In the genomic region with DNA sequence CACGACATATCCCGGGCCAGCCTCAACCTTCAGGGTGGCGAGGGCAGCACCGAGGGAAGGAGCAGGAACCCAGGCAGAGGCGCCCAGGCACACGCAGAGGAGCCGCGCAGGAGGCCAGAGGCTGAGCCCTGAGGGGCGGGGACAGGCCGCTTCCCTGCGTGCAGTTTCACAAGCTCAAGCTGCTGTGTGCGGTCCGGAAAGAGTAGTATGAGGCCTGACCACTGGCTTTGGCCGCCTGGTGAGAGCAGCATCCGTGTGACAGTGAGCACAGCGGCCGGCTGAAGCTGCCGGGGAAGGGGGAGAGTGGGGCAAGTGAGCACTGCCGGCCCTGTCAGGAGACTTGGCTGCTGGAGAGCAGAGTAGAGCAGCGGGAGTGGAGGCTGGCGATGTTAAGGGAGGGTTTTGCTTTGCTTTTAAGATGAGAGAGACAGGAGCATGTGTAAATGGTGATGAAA, we compare ENCODE assay signal across 2 cellular contexts.
TF ChIP-seq lines count a peak whose summit lies in the region.

No MANE protein-coding gene starts in this region.

TF ChIP-seq in H1, 55 proteins besides CTCF, POLR2A, EP300 and RAD21:
- no peak for TF ChIP-seq MAX (IDR thresholded peaks at IDR 0.05)
- no peak for TF ChIP-seq NRF1 (IDR thresholded peaks at IDR 0.05; ENCODE audit: low read depth, low read length)
- TF ChIP-seq KDM1A (IDR thresholded peaks at IDR 0.05; ENCODE audit: borderline replicate concordance, low read length) = no peak
- TF ChIP-seq CBX5 (IDR thresholded peaks at IDR 0.05; ENCODE audit: low read depth, low read length) = no peak
- TF ChIP-seq, protein P1, sequence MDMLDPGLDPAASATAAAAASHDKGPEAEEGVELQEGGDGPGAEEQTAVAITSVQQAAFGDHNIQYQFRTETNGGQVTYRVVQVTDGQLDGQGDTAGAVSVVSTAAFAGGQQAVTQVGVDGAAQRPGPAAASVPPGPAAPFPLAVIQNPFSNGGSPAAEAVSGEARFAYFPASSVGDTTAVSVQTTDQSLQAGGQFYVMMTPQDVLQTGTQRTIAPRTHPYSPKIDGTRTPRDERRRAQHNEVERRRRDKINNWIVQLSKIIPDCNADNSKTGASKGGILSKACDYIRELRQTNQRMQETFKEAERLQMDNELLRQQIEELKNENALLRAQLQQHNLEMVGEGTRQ (IDR thresholded peaks at IDR 0.05; ENCODE audit: low read length) = no peak
- TF ChIP-seq JUND (IDR thresholded peaks at IDR 0.05; ENCODE audit: low read length) = no peak
- no peak for TF ChIP-seq CHD1 (IDR thresholded peaks at IDR 0.05; ENCODE audit: low read depth, low read length)
- no peak for TF ChIP-seq SRF (IDR thresholded peaks at IDR 0.05; ENCODE audit: low read depth, low read length)
- TF ChIP-seq HDAC2 (IDR thresholded peaks at IDR 0.05; ENCODE audit: borderline replicate concordance in 1 of 2, low read depth in 2 of 2, low read length in 2 of 2) = no peak
- TF ChIP-seq BRCA1 (IDR thresholded peaks at IDR 0.05; ENCODE audit: low read depth, low read length) = no peak
TF ChIP-seq in H1: peak in this region for 0.

TF ChIP-seq in WTC11, 78 proteins besides CTCF, POLR2A, EP300 and RAD21:
- no peak for TF ChIP-seq ZNF263 (CRISPR knock-in tag; IDR thresholded peaks at IDR 0.05; ENCODE audit: low read depth)
